ENCODE assay signal across 8 cellular contexts in the genomic region with DNA sequence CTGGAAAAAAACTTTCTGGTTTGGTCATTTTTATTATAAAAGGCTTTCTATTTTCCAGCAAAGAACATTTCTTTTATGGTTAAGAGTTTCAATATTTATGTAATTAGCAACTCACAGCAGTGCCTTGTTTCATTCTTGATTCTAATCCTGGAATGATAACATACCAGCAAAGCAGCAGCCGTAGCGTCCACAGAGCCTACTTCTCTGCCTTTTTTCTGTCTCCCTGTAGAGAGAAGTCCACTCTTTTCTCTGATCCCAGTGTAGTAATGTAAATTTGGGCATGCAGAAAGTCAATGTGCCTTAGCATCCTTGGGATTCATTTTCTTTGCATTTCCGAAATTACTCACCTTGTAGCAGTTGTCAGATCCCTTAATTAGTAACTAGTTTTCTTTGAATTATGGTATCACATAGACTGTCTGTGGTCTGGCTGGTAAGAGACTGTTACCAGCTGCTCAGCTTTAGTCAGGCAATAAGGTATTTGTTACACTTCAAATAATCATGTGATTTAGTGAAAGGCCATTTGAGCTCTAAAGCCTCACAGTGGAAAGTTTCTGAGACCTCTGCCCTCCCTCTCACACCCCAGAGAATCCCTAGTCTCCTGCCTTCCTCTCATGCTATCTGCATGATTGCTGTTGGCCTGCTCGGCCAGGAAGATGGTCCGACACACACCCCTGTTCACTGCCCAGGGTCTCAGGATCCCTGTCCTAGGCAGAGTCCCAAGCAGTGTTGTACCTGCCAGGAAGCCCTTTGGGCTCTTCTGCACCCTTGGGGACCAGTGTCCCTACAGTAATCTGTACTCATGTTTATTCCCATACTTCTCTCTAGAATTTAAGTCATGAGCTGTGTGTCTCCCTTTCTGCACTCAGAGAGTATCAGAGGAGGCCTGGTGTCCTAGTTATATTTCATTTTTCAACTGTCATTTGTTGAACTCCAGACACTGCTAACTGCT.
DNase-seq lines count a peak whose midpoint lies in the region; ATAC-seq and TF ChIP-seq lines count a peak whose summit lies in the region.
"Had no signal": no experiment of that assay in that cellular context is flagged by ENCODE, and none has a peak within 500 bp of the region (broad histone marks: within the 10 kb centered on the region; RNA-seq: fewer than 3 reads in every experiment).

No MANE protein-coding gene starts in this region.

- no peak for TF ChIP-seq RAD21 in SK-N-SH (IDR thresholded peaks at IDR 0.05; ENCODE audit: low read length)

- H4K20me1 ChIP-seq in SK-N-SH (ENCODE audit: insufficient read depth), result peaks cover 13% of the 10 kb centered on the region; the same call in 1 of the 2 replicates

- CTCF ChIA-PET in SK-N-SH (lab: Yijun Ruan, JAX) (interaction anchor here (0.8 to 2.7 kb wide), 5 partner anchors 14 to 87 kb away, joined by 3 to 8 read pairs (median 4); no protein-coding TSS in a partner anchor), MCF 10A (lab: Yijun Ruan, JAX) (interaction anchor here (1.4 kb wide), 1 partner anchor 16 kb away, joined by 5 read pairs; no protein-coding TSS in a partner anchor)

- H2AFZ ChIP-seq in SK-N-SH (ENCODE audit: low read depth), result no peak overlapping the region

- no peaks in the 10 kb centered on the region for H3K27me3 Mint-ChIP-seq in MCF 10A (ENCODE audit: insufficient read depth, unreplicated experiment)

- H3K36me3 Mint-ChIP-seq in MCF 10A (ENCODE audit: insufficient read depth, unreplicated experiment), result peaks cover 9% of the 10 kb centered on the region

- intact Hi-C loops in MCF 10A (cut with micrococcal nuclease), result no loop called here

- no peak overlapping the region for H3K4me3 ChIP-seq in SK-N-SH (ENCODE audit: low read depth in 2 of 2, low read length in 1 of 2)
- H3K4me3 ChIP-seq in skeletal muscle satellite cell (ENCODE audit: low read length), result no peak overlapping the region
- H3K4me3 ChIP-seq: psoas muscle had no signal

- DNase-seq in SK-N-SH (no peak), MCF 10A (ENCODE audit: unreplicated experiment) (no peak), caudate nucleus (lab: John Stamatoyannopoulos, UW) (no peak), C1 segment of cervical spinal cord (lab: John Stamatoyannopoulos, UW) (no peak)
- DNase-seq: psoas muscle had no signal

- TF ChIP-seq CTCF in SK-N-SH (IDR thresholded peaks at IDR 0.05), result no peak
- no peak for TF ChIP-seq CTCF in MCF 10A (IDR thresholded peaks at IDR 0.05; ENCODE audit: unreplicated experiment)

- peaks cover 46% of the 10 kb centered on the region for H3K4me1 Mint-ChIP-seq in MCF 10A (ENCODE audit: insufficient read depth, unreplicated experiment)

- ATAC-seq in GM19023 (IDR thresholded peaks at IDR 0.05; ENCODE audit: unreplicated experiment), result peak; percentile 91
- ATAC-seq in HG02623 (IDR thresholded peaks at IDR 0.05; ENCODE audit: unreplicated experiment), result peak; percentile 79

- POLR2A ChIA-PET in SK-N-SH (lab: Yijun Ruan, JAX) (no interaction called here), MCF 10A (lab: Yijun Ruan, JAX) (interaction anchor here (0.6 kb wide), 1 partner anchor 49 kb away, joined by 3 read pairs; no protein-coding TSS in a partner anchor)

- no TSS peak for BruUV-seq in MCF 10A (replicated peaks; lab: Mats Ljungman, UMichigan)

- 81% methylated on average over 3 of the region's 5 CpGs for WGBS in SK-N-SH (ENCODE audit: low lambda C conversion rate)

- H3K9me3 ChIP-seq in SK-N-SH (no peaks in the 10 kb centered on the region), skeletal muscle satellite cell (replicated peaks; ENCODE audit: low read length) (no peaks in the 10 kb centered on the region)
- H3K9me3 ChIP-seq: psoas muscle had no signal

- H3K9ac ChIP-seq in SK-N-SH (no peak overlapping the region), skeletal muscle satellite cell (ENCODE audit: low read depth, low read length) (peak overlapping the region; percentile 1)

- H3K9me3 Mint-ChIP-seq in MCF 10A (ENCODE audit: unreplicated experiment), result peaks cover 10% of the 10 kb centered on the region

- H3K27ac Mint-ChIP-seq in MCF 10A (ENCODE audit: low read depth, unreplicated experiment), result no peak overlapping the region

- no peak overlapping the region for H3K4me3 Mint-ChIP-seq in MCF 10A (ENCODE audit: unreplicated experiment)

- H3K36me3 ChIP-seq in SK-N-SH (replicated peaks in 1 of 2; ENCODE audit: control insufficient read depth in 1 of 2, insufficient read depth in 2 of 2, low read length in 1 of 2) (no peaks in the 10 kb centered on the region), skeletal muscle satellite cell (ENCODE audit: insufficient read depth, low read length) (no peaks in the 10 kb centered on the region)

- TF ChIP-seq EP300 in SK-N-SH (IDR thresholded peaks at IDR 0.05; ENCODE audit: borderline replicate concordance in 1 of 2, low read depth in 1 of 2, low read length in 1 of 2), result no peak

- peaks cover 82% of the 10 kb centered on the region for H3K79me2 ChIP-seq in SK-N-SH (ENCODE audit: insufficient read depth)

- no peaks in the 10 kb centered on the region for H3K9me2 ChIP-seq in SK-N-SH

- H3K4me1 ChIP-seq in SK-N-SH (ENCODE audit: control insufficient read depth in 1 of 2, insufficient read depth in 2 of 2, low read depth in 1 of 2, low read length in 1 of 2) (peaks cover 9 to 40% of the 10 kb centered on the region in 2 experiments), skeletal muscle satellite cell (ENCODE audit: control insufficient read depth, insufficient read depth, low read length) (peaks cover 35% of the 10 kb centered on the region)

- H3K4me2 ChIP-seq in SK-N-SH (no peak overlapping the region), skeletal muscle satellite cell (ENCODE audit: low read length) (peak overlapping the region; percentile 7)

- H3K27me3 ChIP-seq in SK-N-SH (ENCODE audit: insufficient read depth) (no peaks in the 10 kb centered on the region), skeletal muscle satellite cell (ENCODE audit: control insufficient read depth, insufficient read depth, low read length) (no peaks in the 10 kb centered on the region)

- H3F3A ChIP-seq in SK-N-SH (replicated peaks; ENCODE audit: insufficient read depth), result no peaks in the 10 kb centered on the region

- H3K27ac ChIP-seq in SK-N-SH (ENCODE audit: low read depth in 2 of 2, low read length in 1 of 2) (peak overlapping the region; percentile 12 to 88; a peak in 3 of 4 replicates), caudate nucleus (ENCODE audit: low read depth, low read length) (no peak overlapping the region)
- H3K27ac ChIP-seq: psoas muscle had no signal

TF ChIP-seq in SK-N-SH, 30 proteins besides CTCF, POLR2A, EP300 and RAD21:
- no peak for TF ChIP-seq FOSL2 (IDR thresholded peaks at IDR 0.05; ENCODE audit: borderline replicate concordance, low read depth)
- TF ChIP-seq ELF1 (IDR thresholded peaks at IDR 0.05), result no peak
- no peak for TF ChIP-seq MXI1 (IDR thresholded peaks at IDR 0.05; ENCODE audit: low read depth, low read length)
- TF ChIP-seq GATA2 (CRISPR knock-in tag; IDR thresholded peaks at IDR 0.05), result no peak
- TF ChIP-seq SIN3A (IDR thresholded peaks at IDR 0.05; ENCODE audit: borderline replicate concordance, low read depth, low read length), result no peak
- no peak for TF ChIP-seq TAF1 (IDR thresholded peaks at IDR 0.05; ENCODE audit: borderline replicate concordance, low read depth, low read length)
- TF ChIP-seq, protein P1, sequence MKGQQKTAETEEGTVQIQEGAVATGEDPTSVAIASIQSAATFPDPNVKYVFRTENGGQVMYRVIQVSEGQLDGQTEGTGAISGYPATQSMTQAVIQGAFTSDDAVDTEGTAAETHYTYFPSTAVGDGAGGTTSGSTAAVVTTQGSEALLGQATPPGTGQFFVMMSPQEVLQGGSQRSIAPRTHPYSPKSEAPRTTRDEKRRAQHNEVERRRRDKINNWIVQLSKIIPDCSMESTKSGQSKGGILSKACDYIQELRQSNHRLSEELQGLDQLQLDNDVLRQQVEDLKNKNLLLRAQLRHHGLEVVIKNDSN (IDR thresholded peaks at IDR 0.05; ENCODE audit: borderline replicate concordance, low read depth), result no peak
- TF ChIP-seq NRF1 (IDR thresholded peaks at IDR 0.05; ENCODE audit: low read depth, low read length), result no peak
- TF ChIP-seq GABPA (IDR thresholded peaks at IDR 0.05; ENCODE audit: low read depth), result no peak
- TF ChIP-seq, protein P2, sequence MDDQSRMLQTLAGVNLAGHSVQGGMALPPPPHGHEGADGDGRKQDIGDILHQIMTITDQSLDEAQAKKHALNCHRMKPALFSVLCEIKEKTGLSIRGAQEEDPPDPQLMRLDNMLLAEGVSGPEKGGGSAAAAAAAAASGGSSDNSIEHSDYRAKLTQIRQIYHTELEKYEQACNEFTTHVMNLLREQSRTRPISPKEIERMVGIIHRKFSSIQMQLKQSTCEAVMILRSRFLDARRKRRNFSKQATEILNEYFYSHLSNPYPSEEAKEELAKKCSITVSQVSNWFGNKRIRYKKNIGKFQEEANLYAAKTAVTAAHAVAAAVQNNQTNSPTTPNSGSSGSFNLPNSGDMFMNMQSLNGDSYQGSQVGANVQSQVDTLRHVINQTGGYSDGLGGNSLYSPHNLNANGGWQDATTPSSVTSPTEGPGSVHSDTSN (IDR thresholded peaks at IDR 0.05), result no peak
- TF ChIP-seq POLR2AphosphoS5 (IDR thresholded peaks at IDR 0.05; ENCODE audit: low read depth, low read length), result no peak
- no peak for TF ChIP-seq MEF2A (IDR thresholded peaks at IDR 0.05; ENCODE audit: borderline replicate concordance, low read depth)
- TF ChIP-seq FOXM1 (IDR thresholded peaks at IDR 0.05; ENCODE audit: low read depth), result no peak
- no peak for TF ChIP-seq RCOR1 (IDR thresholded peaks at IDR 0.05; ENCODE audit: low read length)
- TF ChIP-seq, protein P3, sequence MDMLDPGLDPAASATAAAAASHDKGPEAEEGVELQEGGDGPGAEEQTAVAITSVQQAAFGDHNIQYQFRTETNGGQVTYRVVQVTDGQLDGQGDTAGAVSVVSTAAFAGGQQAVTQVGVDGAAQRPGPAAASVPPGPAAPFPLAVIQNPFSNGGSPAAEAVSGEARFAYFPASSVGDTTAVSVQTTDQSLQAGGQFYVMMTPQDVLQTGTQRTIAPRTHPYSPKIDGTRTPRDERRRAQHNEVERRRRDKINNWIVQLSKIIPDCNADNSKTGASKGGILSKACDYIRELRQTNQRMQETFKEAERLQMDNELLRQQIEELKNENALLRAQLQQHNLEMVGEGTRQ (IDR thresholded peaks at IDR 0.05; ENCODE audit: borderline replicate concordance, low read depth, low read length), result no peak
